Comparison of ENCODE assay signal across 8 cellular contexts in genomic region chr5:79235578-79236363, GRCh38. TPM values are rescaled to one million over a fixed set of nuclear protein-coding genes. Genes with fewer than 3 reads are reported as not detected.
DNase-seq lines count a peak whose midpoint lies in the region; ATAC-seq and TF ChIP-seq lines count a peak whose summit lies in the region.

A gene with protein sequence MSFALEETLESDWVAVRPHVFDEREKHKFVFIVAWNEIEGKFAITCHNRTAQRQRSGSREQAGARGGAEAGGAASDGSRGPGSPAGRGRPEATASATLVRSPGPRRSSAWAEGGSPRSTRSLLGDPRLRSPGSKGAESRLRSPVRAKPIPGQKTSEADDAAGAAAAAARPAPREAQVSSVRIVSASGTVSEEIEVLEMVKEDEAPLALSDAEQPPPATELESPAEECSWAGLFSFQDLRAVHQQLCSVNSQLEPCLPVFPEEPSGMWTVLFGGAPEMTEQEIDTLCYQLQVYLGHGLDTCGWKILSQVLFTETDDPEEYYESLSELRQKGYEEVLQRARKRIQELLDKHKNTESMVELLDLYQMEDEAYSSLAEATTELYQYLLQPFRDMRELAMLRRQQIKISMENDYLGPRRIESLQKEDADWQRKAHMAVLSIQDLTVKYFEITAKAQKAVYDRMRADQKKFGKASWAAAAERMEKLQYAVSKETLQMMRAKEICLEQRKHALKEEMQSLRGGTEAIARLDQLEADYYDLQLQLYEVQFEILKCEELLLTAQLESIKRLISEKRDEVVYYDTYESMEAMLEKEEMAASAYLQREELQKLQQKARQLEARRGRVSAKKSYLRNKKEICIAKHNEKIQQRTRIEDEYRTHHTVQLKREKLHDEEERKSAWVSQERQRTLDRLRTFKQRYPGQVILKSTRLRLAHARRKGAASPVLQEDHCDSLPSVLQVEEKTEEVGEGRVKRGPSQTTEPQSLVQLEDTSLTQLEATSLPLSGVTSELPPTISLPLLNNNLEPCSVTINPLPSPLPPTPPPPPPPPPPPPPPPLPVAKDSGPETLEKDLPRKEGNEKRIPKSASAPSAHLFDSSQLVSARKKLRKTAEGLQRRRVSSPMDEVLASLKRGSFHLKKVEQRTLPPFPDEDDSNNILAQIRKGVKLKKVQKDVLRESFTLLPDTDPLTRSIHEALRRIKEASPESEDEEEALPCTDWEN (plus strand): TSS chr5:79236131. CDS start chr5:79236651, 520 bp downstream.

- H3K4me3 ChIP-seq in left ventricle myocardium inferior (peak within 1 kb of the TSS; percentile 79), psoas muscle (peak within 1 kb of the TSS; percentile 94)

- intact Hi-C loops in left ventricle myocardium inferior (cut with micrococcal nuclease) (no loop called here), psoas muscle (cut with DNase I) (loop anchor here in 1 of 2 donors (10.0 kb wide), 1 partner anchor 239 kb away; no protein-coding TSS in a partner anchor)

- 0% methylated on average over 62 to 83 of the region's 83 CpGs for WGBS in psoas muscle, 3 donors

- ATAC-seq in HG02571 (IDR thresholded peaks at IDR 0.05; ENCODE audit: unreplicated experiment) (peak; percentile 67), psoas muscle (peak; percentile 88 to 93 (median 92))

- DNase-seq in GM10266 (ENCODE audit: extremely low spot score) (peak; percentile 94), NCI-H1092 treated with DMSO at 0.1 percent for 48 hours (lab: John Stamatoyannopoulos, UW) (peak; percentile 78), SW480 (ENCODE audit: low spot score) (peak; percentile 87), amniotic stem cell (lab: John Stamatoyannopoulos, UW) (peak; percentile 60), left ventricle myocardium inferior (peak; percentile 89), psoas muscle (peak; percentile 87 to 93), ureter (ENCODE audit: low spot score) (peak; percentile 87)

- peaks cover 56% of the 10 kb centered on the region for H3K4me1 ChIP-seq in left ventricle myocardium inferior
- H3K4me1 ChIP-seq in psoas muscle = peaks cover 7% of the 10 kb centered on the region

- H3K27me3 ChIP-seq in left ventricle myocardium inferior (ENCODE audit: low read depth) (no peaks in the 10 kb centered on the region), psoas muscle (ENCODE audit: insufficient read depth in 3 of 3, low read length in 2 of 3) (no peaks in the 10 kb centered on the region)

- H3K36me3 ChIP-seq in left ventricle myocardium inferior (no peaks in the 10 kb centered on the region), psoas muscle (ENCODE audit: insufficient read depth in 1 of 2, low read depth in 1 of 2) (no peaks in the 10 kb centered on the region)

- TF ChIP-seq CTCF in GM10266 (IDR thresholded peaks at IDR 0.05; ENCODE audit: control insufficient read depth, insufficient read depth, low read depth, missing control alignments) (peak; percentile 26), left ventricle myocardium inferior (IDR thresholded peaks at IDR 0.05; ENCODE audit: borderline replicate concordance) (peak; percentile 29), psoas muscle (IDR thresholded peaks at IDR 0.05) (peak; percentile 16)

- peak within 1 kb of the TSS; percentile 86 for H3K27ac ChIP-seq in left ventricle myocardium inferior (replicated peaks)
- peak within 1 kb of the TSS; percentile 91 for H3K27ac ChIP-seq in psoas muscle

- H3K9me3 ChIP-seq in left ventricle myocardium inferior (replicated peaks) = no peaks in the 10 kb centered on the region
- no peaks in the 10 kb centered on the region for H3K9me3 ChIP-seq in psoas muscle

RNA-seq across cellular contexts. Expression of the gene that starts here (rescaled TPM):
- total RNA-seq in left ventricle myocardium inferior (11.8 TPM), psoas muscle (10 to 100 TPM; 11.7 to 17.0 (median 14.8) TPM), ureter (16.0 TPM)
- 1 to 10 TPM; 1.3 to 7.5 (median 3.9) TPM for polyA plus RNA-seq in psoas muscle

Comparison
In these comparisons a context has a peak if more than half of its experiments do, and no peak if none do; other contexts are left out.
1. Peak in every context shown above with its lines: DNase-seq, ATAC-seq, H3K4me3 ChIP-seq and H3K27ac ChIP-seq.